In the genomic region with DNA sequence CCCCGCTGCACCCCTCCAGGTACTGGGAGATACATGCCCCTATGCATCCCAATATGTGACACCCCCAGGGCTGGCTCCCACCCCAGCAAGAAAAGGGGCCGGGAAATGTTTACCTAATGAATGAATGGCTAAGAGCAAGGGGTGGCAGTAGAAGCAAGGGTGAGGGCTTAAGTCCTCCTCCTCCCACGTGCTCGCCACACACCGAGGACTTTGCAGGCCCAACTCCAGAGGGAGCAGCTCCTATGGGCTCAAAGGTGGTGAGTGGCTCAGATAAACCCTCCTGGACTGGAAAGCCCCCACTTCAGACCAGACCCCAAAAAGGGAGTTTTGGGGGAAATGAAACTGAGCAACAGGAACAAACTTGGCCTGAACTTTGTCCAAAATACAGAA, we compare ENCODE assay signal across 1 cellular context.
TF ChIP-seq lines count a peak whose summit lies in the region.

No MANE protein-coding gene starts in this region.

TF ChIP-seq in HepG2, 621 proteins besides CTCF, POLR2A, EP300 and RAD21 (continued from another document and continues in another):
- TF ChIP-seq SP1 (IDR thresholded peaks at IDR 0.05) (no peak), SP1 (CRISPR knock-in tag; IDR thresholded peaks at IDR 0.05) (no peak), TBP (CRISPR knock-in tag; IDR thresholded peaks at IDR 0.05) (no peak), ZNF10 (CRISPR knock-in tag; IDR thresholded peaks at IDR 0.05; ENCODE audit: borderline replicate concordance, low read depth) (no peak), ZNF709 (CRISPR knock-in tag; IDR thresholded peaks at IDR 0.05) (peak; percentile 41; the same call in 1 of the 2 replicates), MXD4 (CRISPR knock-in tag; IDR thresholded peaks at IDR 0.05) (peak; percentile 33; the same call in 1 of the 2 replicates), SCMH1 (CRISPR knock-in tag; IDR thresholded peaks at IDR 0.05; ENCODE audit: borderline replicate concordance) (no peak), ZNF670 (CRISPR knock-in tag; IDR thresholded peaks at IDR 0.05; ENCODE audit: borderline replicate concordance) (peak; percentile 52; the same call in 1 of the 2 replicates), ZNF850 (CRISPR knock-in tag; conservative IDR thresholded peaks at IDR 0.05) (no peak), HDAC1 (CRISPR knock-in tag; IDR thresholded peaks at IDR 0.05) (peak; percentile 33; the same call in 1 of the 2 replicates), PRPF4 (IDR thresholded peaks at IDR 0.05; ENCODE audit: low read depth, low read length, poor library complexity, severe bottlenecking) (no peak), XBP1 (CRISPR knock-in tag; IDR thresholded peaks at IDR 0.05) (no peak), ZIK1 (CRISPR knock-in tag; IDR thresholded peaks at IDR 0.05; ENCODE audit: borderline replicate concordance, low read depth) (0 out of 2 replicates have a peak, but pooled peaks have one; percentile 31), ZFY (CRISPR knock-in tag; IDR thresholded peaks at IDR 0.05) (peak; percentile 71), PLRG1 (conservative IDR thresholded peaks at IDR 0.05) (no peak), ZNF674 (CRISPR knock-in tag; IDR thresholded peaks at IDR 0.05; ENCODE audit: low read depth) (no peak), JUNB (CRISPR knock-in tag; IDR thresholded peaks at IDR 0.05; ENCODE audit: borderline replicate concordance) (no peak), NFKB2 (CRISPR knock-in tag; IDR thresholded peaks at IDR 0.05; ENCODE audit: borderline replicate concordance) (no peak), NFYC (CRISPR knock-in tag; IDR thresholded peaks at IDR 0.05) (no peak), CBX2 (IDR thresholded peaks at IDR 0.05; ENCODE audit: low read depth, low read length) (no peak), CBX2 (CRISPR knock-in tag; IDR thresholded peaks at IDR 0.05; ENCODE audit: low read depth) (no peak), MTF1 (CRISPR knock-in tag; IDR thresholded peaks at IDR 0.05) (no peak), ZNF605 (CRISPR knock-in tag; IDR thresholded peaks at IDR 0.05) (0 out of 2 replicates have a peak, but pooled peaks have one; percentile 48), GTF2F1 (IDR thresholded peaks at IDR 0.05; ENCODE audit: low read length) (no peak), ZBTB7A (CRISPR knock-in tag; IDR thresholded peaks at IDR 0.05) (0 out of 2 replicates have a peak, but pooled peaks have one; percentile 32), ZNF607 (CRISPR knock-in tag; IDR thresholded peaks at IDR 0.05; ENCODE audit: borderline replicate concordance) (peak; percentile 42; the same call in 1 of the 2 replicates), DNMT1 (CRISPR knock-in tag; IDR thresholded peaks at IDR 0.05) (no peak), GATAD2A (CRISPR knock-in tag; IDR thresholded peaks at IDR 0.05) (0 out of 2 replicates have a peak, but pooled peaks have one; percentile 17), TAF1 (CRISPR knock-in tag; IDR thresholded peaks at IDR 0.05) (no peak), ZSCAN21 (CRISPR knock-in tag; IDR thresholded peaks at IDR 0.05; ENCODE audit: borderline replicate concordance) (no peak), ASH2L (IDR thresholded peaks at IDR 0.05; ENCODE audit: insufficient read length, low read depth, low read length) (no peak), MTA3 (CRISPR knock-in tag; IDR thresholded peaks at IDR 0.05) (no peak), ZNF263 (CRISPR knock-in tag; IDR thresholded peaks at IDR 0.05) (peak; percentile 91), MIER3 (CRISPR knock-in tag; IDR thresholded peaks at IDR 0.05; ENCODE audit: borderline replicate concordance) (no peak), JUND (CRISPR knock-in tag; IDR thresholded peaks at IDR 0.05) (no peak), SAP130 (CRISPR knock-in tag; IDR thresholded peaks at IDR 0.05; ENCODE audit: low read depth) (peak; percentile 34; the same call in 1 of the 2 replicates), ZNF230 (CRISPR knock-in tag; IDR thresholded peaks at IDR 0.05) (no peak)
- TF ChIP-seq, protein P1, sequence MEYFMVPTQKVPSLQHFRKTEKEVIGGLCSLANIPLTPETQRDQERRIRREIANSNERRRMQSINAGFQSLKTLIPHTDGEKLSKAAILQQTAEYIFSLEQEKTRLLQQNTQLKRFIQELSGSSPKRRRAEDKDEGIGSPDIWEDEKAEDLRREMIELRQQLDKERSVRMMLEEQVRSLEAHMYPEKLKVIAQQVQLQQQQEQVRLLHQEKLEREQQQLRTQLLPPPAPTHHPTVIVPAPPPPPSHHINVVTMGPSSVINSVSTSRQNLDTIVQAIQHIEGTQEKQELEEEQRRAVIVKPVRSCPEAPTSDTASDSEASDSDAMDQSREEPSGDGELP (IDR thresholded peaks at IDR 0.05; ENCODE audit: borderline replicate concordance, low read depth) = no peak
- TF ChIP-seq, protein P2, sequence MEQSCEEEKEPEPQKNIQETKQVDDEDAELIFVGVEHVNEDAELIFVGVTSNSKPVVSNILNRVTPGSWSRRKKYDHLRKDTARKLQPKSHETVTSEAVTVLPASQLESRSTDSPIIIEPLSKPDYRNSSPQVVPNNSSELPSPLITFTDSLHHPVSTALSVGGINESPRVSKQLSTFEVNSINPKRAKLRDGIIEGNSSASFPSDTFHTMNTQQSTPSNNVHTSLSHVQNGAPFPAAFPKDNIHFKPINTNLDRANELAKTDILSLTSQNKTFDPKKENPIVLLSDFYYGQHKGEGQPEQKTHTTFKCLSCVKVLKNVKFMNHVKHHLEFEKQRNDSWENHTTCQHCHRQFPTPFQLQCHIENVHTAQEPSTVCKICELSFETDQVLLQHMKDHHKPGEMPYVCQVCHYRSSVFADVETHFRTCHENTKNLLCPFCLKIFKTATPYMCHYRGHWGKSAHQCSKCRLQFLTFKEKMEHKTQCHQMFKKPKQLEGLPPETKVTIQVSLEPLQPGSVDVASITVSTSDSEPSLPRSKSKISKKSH (CRISPR knock-in tag; IDR thresholded peaks at IDR 0.05; ENCODE audit: borderline replicate concordance) = no peak
- TF ChIP-seq, protein P3, sequence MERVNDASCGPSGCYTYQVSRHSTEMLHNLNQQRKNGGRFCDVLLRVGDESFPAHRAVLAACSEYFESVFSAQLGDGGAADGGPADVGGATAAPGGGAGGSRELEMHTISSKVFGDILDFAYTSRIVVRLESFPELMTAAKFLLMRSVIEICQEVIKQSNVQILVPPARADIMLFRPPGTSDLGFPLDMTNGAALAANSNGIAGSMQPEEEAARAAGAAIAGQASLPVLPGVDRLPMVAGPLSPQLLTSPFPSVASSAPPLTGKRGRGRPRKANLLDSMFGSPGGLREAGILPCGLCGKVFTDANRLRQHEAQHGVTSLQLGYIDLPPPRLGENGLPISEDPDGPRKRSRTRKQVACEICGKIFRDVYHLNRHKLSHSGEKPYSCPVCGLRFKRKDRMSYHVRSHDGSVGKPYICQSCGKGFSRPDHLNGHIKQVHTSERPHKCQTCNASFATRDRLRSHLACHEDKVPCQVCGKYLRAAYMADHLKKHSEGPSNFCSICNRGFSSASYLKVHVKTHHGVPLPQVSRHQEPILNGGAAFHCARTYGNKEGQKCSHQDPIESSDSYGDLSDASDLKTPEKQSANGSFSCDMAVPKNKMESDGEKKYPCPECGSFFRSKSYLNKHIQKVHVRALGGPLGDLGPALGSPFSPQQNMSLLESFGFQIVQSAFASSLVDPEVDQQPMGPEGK (CRISPR knock-in tag; IDR thresholded peaks at IDR 0.05) = peak; percentile 57
- TF ChIP-seq, protein P4, sequence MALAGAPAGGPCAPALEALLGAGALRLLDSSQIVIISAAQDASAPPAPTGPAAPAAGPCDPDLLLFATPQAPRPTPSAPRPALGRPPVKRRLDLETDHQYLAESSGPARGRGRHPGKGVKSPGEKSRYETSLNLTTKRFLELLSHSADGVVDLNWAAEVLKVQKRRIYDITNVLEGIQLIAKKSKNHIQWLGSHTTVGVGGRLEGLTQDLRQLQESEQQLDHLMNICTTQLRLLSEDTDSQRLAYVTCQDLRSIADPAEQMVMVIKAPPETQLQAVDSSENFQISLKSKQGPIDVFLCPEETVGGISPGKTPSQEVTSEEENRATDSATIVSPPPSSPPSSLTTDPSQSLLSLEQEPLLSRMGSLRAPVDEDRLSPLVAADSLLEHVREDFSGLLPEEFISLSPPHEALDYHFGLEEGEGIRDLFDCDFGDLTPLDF (CRISPR knock-in tag; IDR thresholded peaks at IDR 0.05) = no peak
- TF ChIP-seq, protein P5, sequence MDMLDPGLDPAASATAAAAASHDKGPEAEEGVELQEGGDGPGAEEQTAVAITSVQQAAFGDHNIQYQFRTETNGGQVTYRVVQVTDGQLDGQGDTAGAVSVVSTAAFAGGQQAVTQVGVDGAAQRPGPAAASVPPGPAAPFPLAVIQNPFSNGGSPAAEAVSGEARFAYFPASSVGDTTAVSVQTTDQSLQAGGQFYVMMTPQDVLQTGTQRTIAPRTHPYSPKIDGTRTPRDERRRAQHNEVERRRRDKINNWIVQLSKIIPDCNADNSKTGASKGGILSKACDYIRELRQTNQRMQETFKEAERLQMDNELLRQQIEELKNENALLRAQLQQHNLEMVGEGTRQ (IDR thresholded peaks at IDR 0.05; ENCODE audit: low read depth, low read length) = no peak
- TF ChIP-seq, protein P5 (CRISPR knock-in tag; IDR thresholded peaks at IDR 0.05; ENCODE audit: borderline replicate concordance) = no peak
- TF ChIP-seq, protein P6, sequence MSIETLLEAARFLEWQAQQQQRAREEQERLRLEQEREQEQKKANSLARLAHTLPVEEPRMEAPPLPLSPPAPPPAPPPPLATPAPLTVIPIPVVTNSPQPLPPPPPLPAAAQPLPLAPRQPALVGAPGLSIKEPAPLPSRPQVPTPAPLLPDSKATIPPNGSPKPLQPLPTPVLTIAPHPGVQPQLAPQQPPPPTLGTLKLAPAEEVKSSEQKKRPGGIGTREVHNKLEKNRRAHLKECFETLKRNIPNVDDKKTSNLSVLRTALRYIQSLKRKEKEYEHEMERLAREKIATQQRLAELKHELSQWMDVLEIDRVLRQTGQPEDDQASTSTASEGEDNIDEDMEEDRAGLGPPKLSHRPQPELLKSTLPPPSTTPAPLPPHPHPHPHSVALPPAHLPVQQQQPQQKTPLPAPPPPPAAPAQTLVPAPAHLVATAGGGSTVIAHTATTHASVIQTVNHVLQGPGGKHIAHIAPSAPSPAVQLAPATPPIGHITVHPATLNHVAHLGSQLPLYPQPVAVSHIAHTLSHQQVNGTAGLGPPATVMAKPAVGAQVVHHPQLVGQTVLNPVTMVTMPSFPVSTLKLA (IDR thresholded peaks at IDR 0.05) = no peak
- TF ChIP-seq, protein P7, sequence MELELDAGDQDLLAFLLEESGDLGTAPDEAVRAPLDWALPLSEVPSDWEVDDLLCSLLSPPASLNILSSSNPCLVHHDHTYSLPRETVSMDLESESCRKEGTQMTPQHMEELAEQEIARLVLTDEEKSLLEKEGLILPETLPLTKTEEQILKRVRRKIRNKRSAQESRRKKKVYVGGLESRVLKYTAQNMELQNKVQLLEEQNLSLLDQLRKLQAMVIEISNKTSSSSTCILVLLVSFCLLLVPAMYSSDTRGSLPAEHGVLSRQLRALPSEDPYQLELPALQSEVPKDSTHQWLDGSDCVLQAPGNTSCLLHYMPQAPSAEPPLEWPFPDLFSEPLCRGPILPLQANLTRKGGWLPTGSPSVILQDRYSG (CRISPR knock-in tag; IDR thresholded peaks at IDR 0.05) = no peak
- TF ChIP-seq, protein P8, sequence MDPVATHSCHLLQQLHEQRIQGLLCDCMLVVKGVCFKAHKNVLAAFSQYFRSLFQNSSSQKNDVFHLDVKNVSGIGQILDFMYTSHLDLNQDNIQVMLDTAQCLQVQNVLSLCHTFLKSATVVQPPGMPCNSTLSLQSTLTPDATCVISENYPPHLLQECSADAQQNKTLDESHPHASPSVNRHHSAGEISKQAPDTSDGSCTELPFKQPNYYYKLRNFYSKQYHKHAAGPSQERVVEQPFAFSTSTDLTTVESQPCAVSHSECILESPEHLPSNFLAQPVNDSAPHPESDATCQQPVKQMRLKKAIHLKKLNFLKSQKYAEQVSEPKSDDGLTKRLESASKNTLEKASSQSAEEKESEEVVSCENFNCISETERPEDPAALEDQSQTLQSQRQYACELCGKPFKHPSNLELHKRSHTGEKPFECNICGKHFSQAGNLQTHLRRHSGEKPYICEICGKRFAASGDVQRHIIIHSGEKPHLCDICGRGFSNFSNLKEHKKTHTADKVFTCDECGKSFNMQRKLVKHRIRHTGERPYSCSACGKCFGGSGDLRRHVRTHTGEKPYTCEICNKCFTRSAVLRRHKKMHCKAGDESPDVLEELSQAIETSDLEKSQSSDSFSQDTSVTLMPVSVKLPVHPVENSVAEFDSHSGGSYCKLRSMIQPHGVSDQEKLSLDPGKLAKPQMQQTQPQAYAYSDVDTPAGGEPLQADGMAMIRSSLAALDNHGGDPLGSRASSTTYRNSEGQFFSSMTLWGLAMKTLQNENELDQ (CRISPR knock-in tag; IDR thresholded peaks at IDR 0.05; ENCODE audit: borderline replicate concordance) = no peak
- TF ChIP-seq, protein P9, sequence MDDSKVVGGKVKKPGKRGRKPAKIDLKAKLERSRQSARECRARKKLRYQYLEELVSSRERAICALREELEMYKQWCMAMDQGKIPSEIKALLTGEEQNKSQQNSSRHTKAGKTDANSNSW (CRISPR knock-in tag; IDR thresholded peaks at IDR 0.05; ENCODE audit: borderline replicate concordance) = no peak
- TF ChIP-seq, protein P10, sequence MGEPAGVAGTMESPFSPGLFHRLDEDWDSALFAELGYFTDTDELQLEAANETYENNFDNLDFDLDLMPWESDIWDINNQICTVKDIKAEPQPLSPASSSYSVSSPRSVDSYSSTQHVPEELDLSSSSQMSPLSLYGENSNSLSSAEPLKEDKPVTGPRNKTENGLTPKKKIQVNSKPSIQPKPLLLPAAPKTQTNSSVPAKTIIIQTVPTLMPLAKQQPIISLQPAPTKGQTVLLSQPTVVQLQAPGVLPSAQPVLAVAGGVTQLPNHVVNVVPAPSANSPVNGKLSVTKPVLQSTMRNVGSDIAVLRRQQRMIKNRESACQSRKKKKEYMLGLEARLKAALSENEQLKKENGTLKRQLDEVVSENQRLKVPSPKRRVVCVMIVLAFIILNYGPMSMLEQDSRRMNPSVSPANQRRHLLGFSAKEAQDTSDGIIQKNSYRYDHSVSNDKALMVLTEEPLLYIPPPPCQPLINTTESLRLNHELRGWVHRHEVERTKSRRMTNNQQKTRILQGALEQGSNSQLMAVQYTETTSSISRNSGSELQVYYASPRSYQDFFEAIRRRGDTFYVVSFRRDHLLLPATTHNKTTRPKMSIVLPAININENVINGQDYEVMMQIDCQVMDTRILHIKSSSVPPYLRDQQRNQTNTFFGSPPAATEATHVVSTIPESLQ (CRISPR knock-in tag; conservative IDR thresholded peaks at IDR 0.05) = no peak
- TF ChIP-seq, protein P11, sequence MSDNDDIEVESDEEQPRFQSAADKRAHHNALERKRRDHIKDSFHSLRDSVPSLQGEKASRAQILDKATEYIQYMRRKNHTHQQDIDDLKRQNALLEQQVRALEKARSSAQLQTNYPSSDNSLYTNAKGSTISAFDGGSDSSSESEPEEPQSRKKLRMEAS (IDR thresholded peaks at IDR 0.05) = peak; percentile 97
- TF ChIP-seq, protein P12, sequence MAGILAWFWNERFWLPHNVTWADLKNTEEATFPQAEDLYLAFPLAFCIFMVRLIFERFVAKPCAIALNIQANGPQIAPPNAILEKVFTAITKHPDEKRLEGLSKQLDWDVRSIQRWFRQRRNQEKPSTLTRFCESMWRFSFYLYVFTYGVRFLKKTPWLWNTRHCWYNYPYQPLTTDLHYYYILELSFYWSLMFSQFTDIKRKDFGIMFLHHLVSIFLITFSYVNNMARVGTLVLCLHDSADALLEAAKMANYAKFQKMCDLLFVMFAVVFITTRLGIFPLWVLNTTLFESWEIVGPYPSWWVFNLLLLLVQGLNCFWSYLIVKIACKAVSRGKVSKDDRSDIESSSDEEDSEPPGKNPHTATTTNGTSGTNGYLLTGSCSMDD (CRISPR knock-in tag; IDR thresholded peaks at IDR 0.05) = no peak
